Comparison of ENCODE assay signal across 26 cellular contexts in the genomic region with DNA sequence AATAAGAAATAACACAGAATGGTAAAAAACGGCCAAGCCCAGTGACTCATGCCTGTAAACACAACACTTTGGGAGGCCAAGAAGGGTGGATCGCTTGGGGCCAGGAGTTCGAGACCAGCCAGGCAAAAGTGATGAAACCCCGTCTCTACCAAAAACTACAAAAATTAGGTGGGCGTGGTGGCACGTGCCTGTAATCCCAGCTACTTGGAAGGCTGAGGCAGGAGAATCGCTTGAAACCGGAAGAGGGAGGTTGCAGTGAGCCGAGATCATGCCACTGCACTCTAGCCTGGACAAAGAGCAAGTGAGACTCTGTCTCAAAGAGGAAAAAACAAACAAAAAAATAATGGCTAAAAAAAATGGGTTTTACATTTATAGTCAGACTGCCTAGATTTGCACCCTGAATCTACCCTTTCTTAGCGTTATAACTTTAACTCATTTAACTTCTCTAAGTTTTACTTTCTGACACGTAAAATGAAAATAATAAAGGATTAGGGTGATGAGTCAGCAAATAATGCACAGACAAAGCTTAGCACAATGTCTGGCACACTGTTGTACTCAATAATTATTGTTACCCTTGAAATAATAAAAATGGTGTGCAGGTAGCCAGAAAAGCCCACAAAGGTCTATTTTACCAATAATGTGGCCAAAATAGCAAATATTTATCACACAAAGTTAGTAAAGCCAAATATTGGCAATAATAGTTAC. TPM values are rescaled to one million over a fixed set of nuclear protein-coding genes. Genes with fewer than 3 reads are reported as not detected.
DNase-seq lines count a peak whose midpoint lies in the region; ATAC-seq and TF ChIP-seq lines count a peak whose summit lies in the region.
"Had no signal": no experiment of that assay in that cellular context is flagged by ENCODE, and none has a peak within 500 bp of the region (broad histone marks: within the 10 kb centered on the region; RNA-seq: fewer than 3 reads in every experiment).

No MANE protein-coding gene starts in this region.

- H3K27ac Mint-ChIP-seq in HFFc6: peak overlapping the region; percentile 58; the same call in 1 of the 2 replicates
- H3K27ac Mint-ChIP-seq: activated CD4-positive, alpha-beta T cell treated with anti-CD3 and anti-CD28 coated beads for 36 hours; activated naive CD8-positive, alpha-beta T cell; dendritic cell treated with granulocyte-macrophage colony-stimulating factor and Interleukin-4, amounts not matched to agents 40 ng/mL and 50 ng/mL, for 4 days; endodermal cell; T-helper 2 cell treated with Interferon-gamma antibody and Interleukin-4, amounts not matched to agents 5 μg/mL and 100 μg/mL, for 36 hours had no signal

- peaks cover 7% of the 10 kb centered on the region; the same call in 1 of the 2 replicates for H3K36me3 Mint-ChIP-seq in HFFc6 (ENCODE audit: low read depth)

- peaks cover 66% of the 10 kb centered on the region for H3K4me1 Mint-ChIP-seq in HFFc6 (ENCODE audit: low read depth)

- H3K9me3 Mint-ChIP-seq in HFFc6: no peaks in the 10 kb centered on the region
- H3K9me3 Mint-ChIP-seq: dendritic cell treated with granulocyte-macrophage colony-stimulating factor and Interleukin-4, amounts not matched to agents 40 ng/mL and 50 ng/mL, for 4 days; endodermal cell; naive thymus-derived CD8-positive, alpha-beta T cell; T-helper 2 cell treated with Interferon-gamma antibody and Interleukin-4, amounts not matched to agents 5 μg/mL and 100 μg/mL, for 36 hours had no signal

- no peaks in the 10 kb centered on the region; the same call in 1 of the 2 replicates for H3K27me3 Mint-ChIP-seq in HFFc6 (ENCODE audit: insufficient read depth)
- H3K27me3 Mint-ChIP-seq: activated CD4-positive, alpha-beta T cell treated with anti-CD3 and anti-CD28 coated beads for 36 hours; activated naive CD8-positive, alpha-beta T cell; dendritic cell treated with granulocyte-macrophage colony-stimulating factor and Interleukin-4, amounts not matched to agents 40 ng/mL and 50 ng/mL, for 4 days; naive thymus-derived CD8-positive, alpha-beta T cell had no signal

- H3K4me3 Mint-ChIP-seq in HFFc6: peak overlapping the region; percentile 30; the same call in 1 of the 2 replicates
- H3K4me3 Mint-ChIP-seq: activated CD4-positive, alpha-beta T cell treated with anti-CD3 and anti-CD28 coated beads for 36 hours; activated naive CD8-positive, alpha-beta T cell; CD14-positive monocyte; dendritic cell treated with granulocyte-macrophage colony-stimulating factor and Interleukin-4, amounts not matched to agents 40 ng/mL and 50 ng/mL, for 4 days; endodermal cell; naive thymus-derived CD8-positive, alpha-beta T cell; T-helper 2 cell treated with Interferon-gamma antibody and Interleukin-4, amounts not matched to agents 5 μg/mL and 100 μg/mL, for 36 hours had no signal

- ATAC-seq in HG02798 (IDR thresholded peaks at IDR 0.05; ENCODE audit: poor library complexity, unreplicated experiment): no peak
- no peak for ATAC-seq in GM21723 (IDR thresholded peaks at IDR 0.05; ENCODE audit: unreplicated experiment)
- ATAC-seq: activated CD4-positive, alpha-beta T cell treated with anti-CD3 and anti-CD28 coated beads for 36 hours; naive thymus-derived CD8-positive, alpha-beta T cell; stimulated activated naive CD8-positive, alpha-beta T cell treated with anti-CD3 and anti-CD28 coated beads, Interleukin-15, Interleukin-2, amounts not matched to agents 100 U/mL and 50 U/mL, for 24 hours had no signal

- no peak overlapping the region for H3K4me3 ChIP-seq in astrocyte of the spinal cord (ENCODE audit: low read depth, low read length)
- H3K4me3 ChIP-seq: esophagus squamous epithelium, psoas muscle, testis had no signal

- TF ChIP-seq CTCF in HFFc6 (IDR thresholded peaks at IDR 0.05) (no peak), astrocyte of the spinal cord (IDR thresholded peaks at IDR 0.05; ENCODE audit: low read depth, low read length) (no peak), GM13976 (IDR thresholded peaks at IDR 0.05; ENCODE audit: borderline replicate concordance, control extremely low read depth, extremely low read depth, insufficient read depth, missing control alignments) (no peak)

- in situ Hi-C loops in astrocyte of the spinal cord (cut with HindIII; ENCODE audit: low sequenced_read_pairs) (no loop called here), GM13976 (cut with MboI; ENCODE audit: low sequenced_read_pairs, unreplicated experiment) (no loop called here)

- DNase-seq in ELF-1 (ENCODE audit: low read depth, low spot score) (peak; percentile 32), HFFc6 (no peak), astrocyte of the spinal cord (ENCODE audit: low read depth, low spot score) (peak; percentile 10), iris pigment epithelial cell (ENCODE audit: low read depth) (peak; percentile 26), GM13976 (ENCODE audit: low spot score) (no peak), NCI-H187 (lab: John Stamatoyannopoulos, UW) (no peak)
- DNase-seq: activated CD4-positive, alpha-beta T cell treated with anti-CD3 and anti-CD28 coated beads for 36 hours; activated T-cell treated with anti-CD3 and anti-CD28 coated beads for 4 hours; aorta; central memory CD4-positive, alpha-beta T cell; endodermal cell; esophagus squamous epithelium; naive thymus-derived CD8-positive, alpha-beta T cell; NCI-H1417; nucleus accumbens; psoas muscle; Right ventricle myocardium superior; stimulated activated naive CD8-positive, alpha-beta T cell treated with anti-CD3 and anti-CD28 coated beads, Interleukin-15, Interleukin-2, amounts not matched to agents 100 U/mL and 50 U/mL, for 24 hours; testis had no signal

RNA-seq across cellular contexts. Expression of gene ATP11C, which starts 55.0 kb away (rescaled TPM):
- 10 to 100 TPM; 25.1 to 38.6 (median 35.7) TPM for total RNA-seq in HFFc6 (2021; fragmentation: NEBNext Ultra II Directional; extraction: Animal tissue kit (Norgen Biotek cat#: 25700))
- total RNA-seq: G401 had no signal

Comparison
In these comparisons a context has a peak if more than half of its experiments do, and no peak if none do; other contexts are left out.
1. DNase-seq: peak in ELF-1 (single experiment), astrocyte of the spinal cord (single experiment) and iris pigment epithelial cell (single experiment); none in HFFc6 (single experiment), GM13976 (single experiment) and NCI-H187 (0 of 2).